In the genomic region with DNA sequence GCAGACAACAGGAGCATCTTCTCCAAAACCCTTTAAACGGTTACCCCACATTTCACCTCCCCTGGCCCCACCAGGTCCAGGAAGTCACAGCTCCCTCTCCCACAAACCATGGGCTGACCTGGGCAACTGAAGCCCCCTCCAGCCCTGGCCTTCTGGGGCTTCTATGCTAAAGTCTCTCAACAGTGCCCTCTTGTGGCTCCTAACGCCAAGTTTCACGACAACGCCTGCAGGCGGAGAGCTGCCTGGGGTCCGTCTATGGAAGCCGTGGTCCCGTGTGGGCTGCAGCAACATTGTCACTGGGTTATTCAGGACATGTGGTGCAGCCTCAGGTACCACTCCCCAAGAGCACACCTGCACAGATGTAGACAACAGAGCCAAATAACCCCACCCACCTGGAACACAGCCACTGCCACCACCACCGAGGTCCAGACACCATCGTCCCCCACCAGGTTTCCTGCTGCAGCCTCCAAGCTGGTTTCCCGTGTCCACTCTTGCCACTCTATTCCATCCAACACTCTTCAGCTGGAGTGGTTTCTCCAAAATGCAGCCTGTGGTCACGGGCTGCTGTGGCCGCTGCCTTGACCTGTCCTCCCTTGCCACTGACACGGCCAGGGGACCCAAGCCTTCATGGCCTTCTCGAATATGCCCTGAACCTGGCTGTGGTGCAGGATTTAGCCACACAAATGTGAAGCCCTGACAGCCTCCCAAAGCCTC, we compare ENCODE assay signal across 9 cellular contexts. TPM values are rescaled to one million over a fixed set of nuclear protein-coding genes. Genes with fewer than 3 reads are reported as not detected.
DNase-seq lines count a peak whose midpoint lies in the region; ATAC-seq, FAIRE-seq and TF ChIP-seq lines count a peak whose summit lies in the region.
"Had no signal": no experiment of that assay in that cellular context is flagged by ENCODE, and none has a peak within 500 bp of the region (broad histone marks: within the 10 kb centered on the region; RNA-seq: fewer than 3 reads in every experiment).

No MANE protein-coding gene starts in this region.

- no peak overlapping the region for H3K4me3 Mint-ChIP-seq in activated T-cell treated with anti-CD3 and anti-CD28 coated beads, Interleukin-2, amount 50 U/mL, for 4 hours

- no peak overlapping the region for H3K27ac ChIP-seq in heart right ventricle
- H3K27ac ChIP-seq: thyroid gland had no signal

- TF ChIP-seq CTCF in D721Med (IDR thresholded peaks at IDR 0.05; ENCODE audit: insufficient read depth, missing control alignments) = peak; percentile 60
- peak; percentile 52 for TF ChIP-seq CTCF in LNCaP clone FGC (IDR thresholded peaks at IDR 0.05; ENCODE audit: control insufficient read depth, extremely low read depth, insufficient read depth)
- peak; percentile 13 to 72 (median 62) for TF ChIP-seq CTCF in heart right ventricle (IDR thresholded peaks at IDR 0.05)

- intact Hi-C loops in heart right ventricle (cut with DNase I) = loop anchor here in 3 of 10 donors (5.0 kb wide), 1 partner anchor 736 kb away; no protein-coding TSS in a partner anchor

- WGBS in heart right ventricle, 2 donors = 44 to 49% methylated on average over 15 of the region's 15 CpGs

- DNase-seq in D721Med (ENCODE audit: insufficient read length, low spot score) (no peak), LNCaP clone FGC (ENCODE audit: low read depth) (no peak), heart right ventricle (no peak), GM19238 (ENCODE audit: insufficient read length, low spot score) (no peak), NCI-H2107 treated with DMSO at 0.1 percent for 48 hours (lab: John Stamatoyannopoulos, UW; ENCODE audit: unreplicated experiment) (no peak)
- peak; percentile 19 for DNase-seq in activated T-cell treated with anti-CD3 and anti-CD28 coated beads, Interleukin-2, amount 50 U/mL, for 4 hours
- peak; percentile 7 to 18 for DNase-seq in stimulated activated CD4-positive, alpha-beta T cell treated with anti-CD3 and anti-CD28 coated beads, Interleukin-1b, Interleukin-23, amount 100 ng/mL, for 4 hours (ENCODE audit: low read depth in 2 of 2)

- peak; percentile 47 to 56 for ATAC-seq in activated T-cell treated with anti-CD3 and anti-CD28 coated beads, Interleukin-2, amount 50 U/mL, for 4 hours
- ATAC-seq in heart right ventricle (peak in 5 of 8 donors; percentile 35 to 56 (median 49)), GM21381 (IDR thresholded peaks at IDR 0.05; ENCODE audit: unreplicated experiment) (no peak)

- H3K4me3 ChIP-seq in LNCaP clone FGC (ENCODE audit: low read depth, low read length) = no peak overlapping the region
- H3K4me3 ChIP-seq in heart right ventricle = no peak overlapping the region
- H3K4me3 ChIP-seq: thyroid gland had no signal

- no peaks in the 10 kb centered on the region for H3K27me3 ChIP-seq in heart right ventricle
- H3K27me3 ChIP-seq: thyroid gland had no signal

- H3K4me1 ChIP-seq in heart right ventricle = no peaks in the 10 kb centered on the region
- H3K4me1 ChIP-seq: thyroid gland had no signal

- H3K36me3 Mint-ChIP-seq in activated T-cell treated with anti-CD3 and anti-CD28 coated beads, Interleukin-2, amount 50 U/mL, for 4 hours (ENCODE audit: insufficient read depth) = peaks cover 6% of the 10 kb centered on the region

- H3K36me3 ChIP-seq in heart right ventricle = peaks cover 0 to 5% (median 0%) of the 10 kb centered on the region in 9 donors
- H3K36me3 ChIP-seq: thyroid gland had no signal

- H3K4me1 Mint-ChIP-seq in activated T-cell treated with anti-CD3 and anti-CD28 coated beads, Interleukin-2, amount 50 U/mL, for 4 hours (ENCODE audit: low read depth) = peaks cover 5% of the 10 kb centered on the region

- FAIRE-seq in D721Med (lab: Jason Lieb, UNC) = no peak

- no peaks in the 10 kb centered on the region for H3K9me3 ChIP-seq in heart right ventricle
- H3K9me3 ChIP-seq: thyroid gland had no signal

- no peaks in the 10 kb centered on the region for H3K9me3 Mint-ChIP-seq in activated T-cell treated with anti-CD3 and anti-CD28 coated beads, Interleukin-2, amount 50 U/mL, for 4 hours

- H3K27me3 Mint-ChIP-seq in activated T-cell treated with anti-CD3 and anti-CD28 coated beads, Interleukin-2, amount 50 U/mL, for 4 hours (ENCODE audit: low read depth) = no peaks in the 10 kb centered on the region

RNA-seq across cellular contexts. Expression of a gene that starts 19.1 kb away (rescaled TPM):
- 1 to 10 TPM; 3.5 to 5.7 (median 4.1) TPM for total RNA-seq in activated T-cell treated with anti-CD3 and anti-CD28 coated beads, Interleukin-2, amount 50 U/mL, for 4 hours
- 1 to 10 TPM; 2.8 to 5.1 (median 3.8) TPM for total RNA-seq in heart right ventricle
- 1 to 10 TPM; 1.7 to 3.2 TPM for polyA plus RNA-seq in heart right ventricle

Comparison
In these comparisons a context has a peak if more than half of its experiments do, and no peak if none do; other contexts are left out.
1. DNase-seq: peak in activated T-cell treated with anti-CD3 and anti-CD28 coated beads, Interleukin-2, amount 50 U/mL, for 4 hours (single experiment) and stimulated activated CD4-positive, alpha-beta T cell treated with anti-CD3 and anti-CD28 coated beads, Interleukin-1b, Interleukin-23, amount 100 ng/mL, for 4 hours (2 of 2); none in D721Med (single experiment), LNCaP clone FGC (single experiment), heart right ventricle (0 of 2), GM19238 (single experiment) and NCI-H2107 treated with DMSO at 0.1 percent for 48 hours (single experiment).
2. Peak in every context shown above with its lines, with median percentiles within 50 percentile points of each other: CTCF ChIP-seq.